Comparison of ENCODE assay signal across 22 cellular contexts in genomic region chr18:78543201-78543725, GRCh38.
DNase-seq lines count a peak whose midpoint lies in the region; ATAC-seq, FAIRE-seq and TF ChIP-seq lines count a peak whose summit lies in the region.
"Had no signal": no experiment of that assay in that cellular context is flagged by ENCODE, and none has a peak within 500 bp of the region (broad histone marks: within the 10 kb centered on the region; RNA-seq: fewer than 3 reads in every experiment).

No MANE protein-coding gene starts in this region.

- TF ChIP-seq CTCF in HepG2 (CRISPR knock-in tag; IDR thresholded peaks at IDR 0.05) (no peak), right lobe of liver (IDR thresholded peaks at IDR 0.05) (no peak), pancreas (IDR thresholded peaks at IDR 0.05) (no peak)

- no peak for ATAC-seq in HepG2
- ATAC-seq in right lobe of liver, result no peak
- ATAC-seq in pancreas, result no peak
- ATAC-seq in GM18505 (IDR thresholded peaks at IDR 0.05; ENCODE audit: unreplicated experiment), result no peak
- ATAC-seq in GM18868 (IDR thresholded peaks at IDR 0.05; ENCODE audit: unreplicated experiment), result no peak
- ATAC-seq in naive thymus-derived CD8-positive, alpha-beta T cell, result no peak
- ATAC-seq: GM23338 had no signal

- H3K36me3 ChIP-seq in HepG2 (replicated peaks in 1 of 2; ENCODE audit: control insufficient read depth in 1 of 2, insufficient read depth in 2 of 2, low read length in 2 of 2) (no peaks in the 10 kb centered on the region), right lobe of liver (no peaks in the 10 kb centered on the region), pancreas (no peaks in the 10 kb centered on the region)
- H3K36me3 ChIP-seq: BE2C had no signal

- no peak for TF ChIP-seq POLR2A in HepG2 (IDR thresholded peaks at IDR 0.05; ENCODE audit: insufficient read depth in 1 of 2, low read depth in 2 of 2, low read length in 2 of 2)
- no peak for TF ChIP-seq POLR2A in right lobe of liver (IDR thresholded peaks at IDR 0.05)
- no peak for TF ChIP-seq POLR2A in GM18505 (IDR thresholded peaks at IDR 0.05; ENCODE audit: borderline replicate concordance, extremely low read depth, insufficient read depth, insufficient read length)

- H3K4me1 ChIP-seq in HepG2 (ENCODE audit: insufficient read depth, low read length), result no peaks in the 10 kb centered on the region
- no peaks in the 10 kb centered on the region for H3K4me1 ChIP-seq in right lobe of liver
- no peaks in the 10 kb centered on the region for H3K4me1 ChIP-seq in pancreas
- H3K4me1 ChIP-seq: BE2C, Caco-2 had no signal

- peaks cover 0 to 6% (median 0%) of the 10 kb centered on the region in 5 donors for H3K27me3 Mint-ChIP-seq in naive thymus-derived CD8-positive, alpha-beta T cell
- H3K27me3 Mint-ChIP-seq: CD4-positive, alpha-beta T cell; IgD-negative memory B cell had no signal

- no peak overlapping the region for H3K27ac Mint-ChIP-seq in naive thymus-derived CD8-positive, alpha-beta T cell
- H3K27ac Mint-ChIP-seq: CD4-positive, alpha-beta T cell; GM23338 had no signal

- no peak for TF ChIP-seq EP300 in HepG2 (IDR thresholded peaks at IDR 0.05; ENCODE audit: low read depth in 2 of 2, low read length in 2 of 2)
- TF ChIP-seq EP300 in HepG2 (CRISPR knock-in tag; IDR thresholded peaks at IDR 0.05; ENCODE audit: borderline replicate concordance), result no peak

- H3K4me3 ChIP-seq in HepG2 (replicated peaks in 1 of 3; ENCODE audit: insufficient read depth in 1 of 3, low read depth in 2 of 3, low read length in 3 of 3), result no peak overlapping the region
- no peak overlapping the region for H3K4me3 ChIP-seq in right lobe of liver
- H3K4me3 ChIP-seq in pancreas, result no peak overlapping the region
- H3K4me3 ChIP-seq: GM23338 had no signal

- FAIRE-seq in HepG2 (lab: Jason Lieb, UNC) (no peak), pancreas (lab: Jason Lieb, UNC) (no peak)
- FAIRE-seq: A204.1, D721Med, G401.6, GM12891, GM18507, H54 had no signal

- H3K9me3 Mint-ChIP-seq in naive thymus-derived CD8-positive, alpha-beta T cell, result peaks cover 0 to 4% (median 0%) of the 10 kb centered on the region in 9 donors
- H3K9me3 Mint-ChIP-seq: CD4-positive, alpha-beta T cell had no signal

- no peaks in the 10 kb centered on the region for H3K36me3 Mint-ChIP-seq in naive thymus-derived CD8-positive, alpha-beta T cell

- H3K4me3 Mint-ChIP-seq in naive thymus-derived CD8-positive, alpha-beta T cell, result no peak overlapping the region
- H3K4me3 Mint-ChIP-seq: CD4-positive, alpha-beta T cell; GM23338; IgD-negative memory B cell had no signal

- no peaks in the 10 kb centered on the region for H3K79me2 ChIP-seq in HepG2 (ENCODE audit: insufficient read depth, low read length)

- H3K4me1 Mint-ChIP-seq in naive thymus-derived CD8-positive, alpha-beta T cell, result no peaks in the 10 kb centered on the region
- H3K4me1 Mint-ChIP-seq: GM23338, IgD-negative memory B cell had no signal

- no TSS peak for BruUV-seq in HepG2 (replicated peaks; lab: Mats Ljungman, UMichigan)

- H3K9me3 ChIP-seq in HepG2 (ENCODE audit: low read length) (no peaks in the 10 kb centered on the region), right lobe of liver (no peaks in the 10 kb centered on the region), pancreas (no peaks in the 10 kb centered on the region)
- H3K9me3 ChIP-seq: BE2C, Caco-2 had no signal

- H2AFZ ChIP-seq in HepG2 (ENCODE audit: low read length), result no peak overlapping the region
- H2AFZ ChIP-seq: GM23338 had no signal

- intact Hi-C loops in HepG2 (cut with micrococcal nuclease; ENCODE audit: unreplicated experiment), result no loop called here
- intact Hi-C loops in right lobe of liver (cut with DNase I), result no loop called here
- intact Hi-C loops in pancreas (cut with DNase I), result no loop called here

- no peaks in the 10 kb centered on the region for H4K20me1 ChIP-seq in HepG2 (ENCODE audit: insufficient read depth, low read length)

- no peak overlapping the region for H3K9ac ChIP-seq in HepG2 (ENCODE audit: insufficient read depth, low read depth, low read length)

- in situ Hi-C loops in HepG2 (cut with HindIII; ENCODE audit: extremely low pct_ligation_motif_present, low pct_unique_long_range_greater_than_20kb), result no loop called here

- H3K27ac ChIP-seq in HepG2 (ENCODE audit: extremely low read length, insufficient read depth, low read length) (no peak overlapping the region), right lobe of liver (no peak overlapping the region), pancreas (peak overlapping the region in 3 of 4 donors; percentile 2 to 47 (median 34))
- H3K27ac ChIP-seq: C4-2B, HL-60 had no signal

- POLR2A ChIA-PET in HepG2 (lab: Yijun Ruan, JAX), result no interaction called here
- POLR2A ChIA-PET in naive thymus-derived CD8-positive, alpha-beta T cell (lab: Charles Lee), result no interaction called here

- DNase-seq in HepG2 (ENCODE audit: low spot score) (no peak), right lobe of liver (no peak), SW480 (ENCODE audit: low spot score) (peak; percentile 8), pancreas (no peak)
- DNase-seq in naive thymus-derived CD8-positive, alpha-beta T cell, result no peak
- DNase-seq: ACHN; BE2C; Caco-2; CD4-positive, alpha-beta T cell; HCEC 1CT had no signal

- no peak for TF ChIP-seq RAD21 in HepG2 (CRISPR knock-in tag; IDR thresholded peaks at IDR 0.05)

- CTCF ChIA-PET in HepG2 (lab: Yijun Ruan, JAX; ENCODE audit: low intra/inter-chr PET ratio, low total read pairs), result no interaction called here

- 15% methylated on average over 6 of the region's 9 CpGs for WGBS in HepG2 (ENCODE audit: low lambda C conversion rate)
- 33% methylated on average over 4 of the region's 9 CpGs for WGBS in right lobe of liver (ENCODE audit: insufficient coverage, low coverage, low lambda C conversion rate, missing lambda C conversion rate)
- 60 to 69% methylated on average over 9 of the region's 9 CpGs for WGBS in pancreas, 2 donors

- H3K4me2 ChIP-seq in HepG2 (ENCODE audit: low read depth, low read length), result no peak overlapping the region
- H3K4me2 ChIP-seq: GM23338 had no signal

- H3K27me3 ChIP-seq in HepG2 (ENCODE audit: control insufficient read depth in 1 of 2, insufficient read depth in 2 of 2, low read length in 2 of 2) (no peaks in the 10 kb centered on the region), right lobe of liver (no peaks in the 10 kb centered on the region), pancreas (no peaks in the 10 kb centered on the region)
- H3K27me3 ChIP-seq: BE2C had no signal

TF ChIP-seq in HepG2, 621 proteins besides CTCF, POLR2A, EP300 and RAD21:
- TF ChIP-seq ZNF773 (CRISPR knock-in tag; IDR thresholded peaks at IDR 0.05; ENCODE audit: borderline replicate concordance) (no peak), CREB1 (IDR thresholded peaks at IDR 0.05) (peak; percentile 81), CREB1 (CRISPR knock-in tag; IDR thresholded peaks at IDR 0.05) (no peak)

Comparison
In these comparisons a context has a peak if more than half of its experiments do, and no peak if none do; other contexts are left out.
1. H3K27ac ChIP-seq: peak in pancreas (3 of 4); none in HepG2 (single experiment) and right lobe of liver (0 of 3).